In the genomic region with DNA sequence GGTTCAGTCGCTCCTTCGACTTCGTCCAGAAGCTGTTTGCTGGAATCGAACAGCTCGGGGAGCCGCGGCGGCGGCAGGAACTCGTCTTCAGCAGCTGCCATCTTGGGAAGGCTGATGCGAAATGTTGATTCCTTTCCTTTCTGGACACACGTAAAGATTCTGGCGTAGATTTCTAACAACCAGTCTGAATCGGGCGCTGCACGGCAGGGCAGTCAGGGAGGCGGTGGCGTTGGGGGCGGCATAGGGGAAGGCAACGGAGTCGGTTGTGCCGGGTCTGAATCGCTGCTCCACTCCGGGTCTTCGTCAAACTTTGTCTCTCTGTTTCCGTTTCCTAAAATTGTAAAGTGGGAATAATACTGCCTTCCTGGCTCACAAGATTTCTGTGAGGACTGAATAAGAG, we compare ENCODE assay signal across 19 cellular contexts. TPM values are rescaled to one million over a fixed set of nuclear protein-coding genes. Genes with fewer than 3 reads are reported as not detected.
DNase-seq lines count a peak whose midpoint lies in the region; ATAC-seq and TF ChIP-seq lines count a peak whose summit lies in the region.
"Had no signal": no experiment of that assay in that cellular context is flagged by ENCODE, and none has a peak within 500 bp of the region (broad histone marks: within the 10 kb centered on the region; RNA-seq: fewer than 3 reads in every experiment).

No MANE protein-coding gene starts in this region.

- peaks cover 13% of the 10 kb centered on the region for H3K4me1 ChIP-seq in GM23338 (ENCODE audit: insufficient read depth)

- no peak overlapping the region for H3K4me2 ChIP-seq in GM23338
- H3K4me2 ChIP-seq: BLaER1 treated with 17β-estradiol and CSF1 and Interleukin-3, amounts not matched to agents 10 nM and 100 nM had no signal

- H2AFZ ChIP-seq in GM23338: peak overlapping the region; percentile 83

- H3K27me3 Mint-ChIP-seq in GM23338 (ENCODE audit: insufficient read depth, low read depth, poor library complexity): peaks cover 11% of the 10 kb centered on the region
- H3K27me3 Mint-ChIP-seq in WTC11 (ENCODE audit: low read depth): peaks cover 14% of the 10 kb centered on the region
- peaks cover 9% of the 10 kb centered on the region for H3K27me3 Mint-ChIP-seq in nephron progenitor cell (ENCODE audit: low read depth, poor library complexity)
- H3K27me3 Mint-ChIP-seq in type B pancreatic cell: peaks cover 6% of the 10 kb centered on the region
- H3K27me3 Mint-ChIP-seq: B cell had no signal

- POLR2A ChIA-PET in WTC11 (lab: Charles Lee): interaction anchor here (0.6 to 5.6 kb wide), 3 partner anchors 31 to 345 kb away, joined by 3 to 54 read pairs (median 4); a partner anchor contains a TSS

- no peaks in the 10 kb centered on the region for H3K9me2 ChIP-seq in GM23338 (ENCODE audit: insufficient read depth)

- H3F3A ChIP-seq in GM23338 (replicated peaks; ENCODE audit: low read depth): 0 out of 2 replicates have a peak, but pooled peaks cover 6% of the 10 kb centered on the region

- no peak overlapping the region for H3K4me3 Mint-ChIP-seq in GM23338
- H3K4me3 Mint-ChIP-seq in WTC11: no peak overlapping the region
- H3K4me3 Mint-ChIP-seq in nephron progenitor cell: no peak overlapping the region
- no peak overlapping the region for H3K4me3 Mint-ChIP-seq in type B pancreatic cell
- H3K4me3 Mint-ChIP-seq: CD8-positive, alpha-beta T cell had no signal

- CTCF ChIA-PET in WTC11 (lab: Charles Lee): no interaction called here

- no peak overlapping the region for H3K27ac ChIP-seq in GM23338 (ENCODE audit: low read depth)
- H3K27ac ChIP-seq: BLaER1 treated with 17β-estradiol and CSF1 and Interleukin-3, amounts not matched to agents 10 nM and 100 nM had no signal

- H3K4me1 Mint-ChIP-seq in GM23338: peaks cover 11% of the 10 kb centered on the region
- peaks cover 16% of the 10 kb centered on the region for H3K4me1 Mint-ChIP-seq in WTC11
- peaks cover 16% of the 10 kb centered on the region for H3K4me1 Mint-ChIP-seq in nephron progenitor cell
- peaks cover 15% of the 10 kb centered on the region for H3K4me1 Mint-ChIP-seq in type B pancreatic cell (ENCODE audit: unreplicated experiment)

- no peak overlapping the region for H3K4me3 ChIP-seq in GM23338
- H3K4me3 ChIP-seq: BLaER1 treated with 17β-estradiol and CSF1 and Interleukin-3, amounts not matched to agents 10 nM and 100 nM; GM12878; K562 had no signal

- DNase-seq in GM23338 (ENCODE audit: low spot score) (no peak), WTC11 (ENCODE audit: low spot score) (no peak), nephron progenitor cell (no peak), type B pancreatic cell (ENCODE audit: extremely low spot score, unreplicated experiment) (no peak), SK-N-DZ (ENCODE audit: low spot score) (no peak)
- no peak for DNase-seq in activated naive CD4-positive, alpha-beta T cell treated with anti-CD3 and anti-CD28 coated beads, Interleukin-2, amount 50 U/mL, for 16 hours
- DNase-seq: CD8-positive, alpha-beta T cell; DMS 273 treated with DMSO at 0.1 percent for 48 hours; DND-41; EL; HCEC 1CT; IMR-90 had no signal

- H3K79me2 ChIP-seq in GM23338 (replicated peaks; ENCODE audit: insufficient read depth): no peaks in the 10 kb centered on the region

- H3K36me3 Mint-ChIP-seq in GM23338 (ENCODE audit: low read depth) (no peaks in the 10 kb centered on the region), WTC11 (no peaks in the 10 kb centered on the region), nephron progenitor cell (ENCODE audit: low read depth) (no peaks in the 10 kb centered on the region), type B pancreatic cell (no peaks in the 10 kb centered on the region)

- H3K27ac Mint-ChIP-seq in GM23338: no peak overlapping the region
- H3K27ac Mint-ChIP-seq in WTC11: no peak overlapping the region; the same call in 1 of the 2 replicates
- H3K27ac Mint-ChIP-seq in nephron progenitor cell: peak overlapping the region; percentile 78
- H3K27ac Mint-ChIP-seq in type B pancreatic cell: peak overlapping the region; percentile 74
- H3K27ac Mint-ChIP-seq: B cell; CD8-positive, alpha-beta T cell had no signal

- ATAC-seq in GM23338 (no peak), WTC11 (no peak), HG02642 (IDR thresholded peaks at IDR 0.05; ENCODE audit: poor library complexity, unreplicated experiment) (no peak)
- ATAC-seq: CD8-positive, alpha-beta T cell; GM12878; K562 had no signal

- H3K27me3 ChIP-seq in GM23338 (ENCODE audit: insufficient read depth): no peaks in the 10 kb centered on the region
- H3K27me3 ChIP-seq: BLaER1 treated with 17β-estradiol and CSF1 and Interleukin-3, amounts not matched to agents 10 nM and 100 nM had no signal

- no peaks in the 10 kb centered on the region for H4K20me1 ChIP-seq in GM23338 (replicated peaks; ENCODE audit: insufficient read depth)
- H4K20me1 ChIP-seq: BLaER1 treated with 17β-estradiol and CSF1 and Interleukin-3, amounts not matched to agents 10 nM and 100 nM had no signal

- no peaks in the 10 kb centered on the region for H3K36me3 ChIP-seq in GM23338 (ENCODE audit: insufficient read depth)
- H3K36me3 ChIP-seq: BLaER1 treated with 17β-estradiol and CSF1 and Interleukin-3, amounts not matched to agents 10 nM and 100 nM had no signal

- TF ChIP-seq CTCF in GM23338 (conservative IDR thresholded peaks at IDR 0.05; ENCODE audit: low read depth in 2 of 2) (no peak), WTC11 (IDR thresholded peaks at IDR 0.05) (no peak), nephron progenitor cell (IDR thresholded peaks at IDR 0.05) (no peak), type B pancreatic cell (conservative IDR thresholded peaks at IDR 0.05) (no peak)

- H3K9me3 Mint-ChIP-seq in GM23338 (peaks cover 14% of the 10 kb centered on the region), WTC11 (peaks cover 5% of the 10 kb centered on the region), nephron progenitor cell (peaks cover 4% of the 10 kb centered on the region), type B pancreatic cell (peaks cover 4% of the 10 kb centered on the region)

TF ChIP-seq in WTC11, 78 proteins besides CTCF, POLR2A, EP300 and RAD21:
- TF ChIP-seq MXD4 (CRISPR knock-in tag; IDR thresholded peaks at IDR 0.05; ENCODE audit: borderline replicate concordance): no peak
- TF ChIP-seq, protein P1, sequence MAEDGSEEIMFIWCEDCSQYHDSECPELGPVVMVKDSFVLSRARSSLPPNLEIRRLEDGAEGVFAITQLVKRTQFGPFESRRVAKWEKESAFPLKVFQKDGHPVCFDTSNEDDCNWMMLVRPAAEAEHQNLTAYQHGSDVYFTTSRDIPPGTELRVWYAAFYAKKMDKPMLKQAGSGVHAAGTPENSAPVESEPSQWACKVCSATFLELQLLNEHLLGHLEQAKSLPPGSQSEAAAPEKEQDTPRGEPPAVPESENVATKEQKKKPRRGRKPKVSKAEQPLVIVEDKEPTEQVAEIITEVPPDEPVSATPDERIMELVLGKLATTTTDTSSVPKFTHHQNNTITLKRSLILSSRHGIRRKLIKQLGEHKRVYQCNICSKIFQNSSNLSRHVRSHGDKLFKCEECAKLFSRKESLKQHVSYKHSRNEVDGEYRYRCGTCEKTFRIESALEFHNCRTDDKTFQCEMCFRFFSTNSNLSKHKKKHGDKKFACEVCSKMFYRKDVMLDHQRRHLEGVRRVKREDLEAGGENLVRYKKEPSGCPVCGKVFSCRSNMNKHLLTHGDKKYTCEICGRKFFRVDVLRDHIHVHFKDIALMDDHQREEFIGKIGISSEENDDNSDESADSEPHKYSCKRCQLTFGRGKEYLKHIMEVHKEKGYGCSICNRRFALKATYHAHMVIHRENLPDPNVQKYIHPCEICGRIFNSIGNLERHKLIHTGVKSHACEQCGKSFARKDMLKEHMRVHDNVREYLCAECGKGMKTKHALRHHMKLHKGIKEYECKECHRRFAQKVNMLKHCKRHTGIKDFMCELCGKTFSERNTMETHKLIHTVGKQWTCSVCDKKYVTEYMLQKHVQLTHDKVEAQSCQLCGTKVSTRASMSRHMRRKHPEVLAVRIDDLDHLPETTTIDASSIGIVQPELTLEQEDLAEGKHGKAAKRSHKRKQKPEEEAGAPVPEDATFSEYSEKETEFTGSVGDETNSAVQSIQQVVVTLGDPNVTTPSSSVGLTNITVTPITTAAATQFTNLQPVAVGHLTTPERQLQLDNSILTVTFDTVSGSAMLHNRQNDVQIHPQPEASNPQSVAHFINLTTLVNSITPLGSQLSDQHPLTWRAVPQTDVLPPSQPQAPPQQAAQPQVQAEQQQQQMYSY (CRISPR knock-in tag; IDR thresholded peaks at IDR 0.05): peak; percentile 73
TF ChIP-seq in WTC11: peak in this region for 1.

RNA-seq across cellular contexts. Expression of a gene that starts 30.3 kb away (rescaled TPM):
- 0.78 and 0.80 TPM in 2 replicates for total RNA-seq in GM23338 (2014; rRNA removed; shearing (Covaris generic))
- polyA plus RNA-seq in GM23338 (2016; fragmentation: Nextera tagmentation; extraction: Ambion mirVana): 2.5 and 2.6 TPM in 2 replicates
- total RNA-seq in WTC11 (2021) (0.76 to 1.4 TPM (median 1.3 TPM) in 3 replicates), type B pancreatic cell (ENCODE audit: low replicate concordance) (0.17 and 0.34 TPM in 2 replicates)
- polyA plus RNA-seq in SK-N-DZ (2014; cell fraction: cytosol; rRNA removed): 16.8 and 17.5 TPM in 2 replicates
- 21.6 and 30.1 TPM in 2 replicates for polyA plus RNA-seq in SK-N-DZ (2014; cell fraction: nucleus; rRNA removed)
- total RNA-seq: G401, H4, IMR-90 had no signal
- polyA plus RNA-seq: IMR-90 had no signal

RNA-seq across cellular contexts. Expression of a gene that starts 30.9 kb away (rescaled TPM):
- 9.3 and 19.6 TPM in 2 replicates for total RNA-seq in GM23338 (2014; rRNA removed; shearing (Covaris generic))
- polyA plus RNA-seq in GM23338 (2016; fragmentation: Nextera tagmentation; extraction: Ambion mirVana): 25.5 and 33.6 TPM in 2 replicates
- total RNA-seq in WTC11 (2021): 15.2 to 19.5 TPM (median 17.7 TPM) in 3 replicates
- total RNA-seq in type B pancreatic cell (ENCODE audit: low replicate concordance): 32.0 and 36.8 TPM in 2 replicates
- 233 and 300 TPM in 2 replicates for polyA plus RNA-seq in SK-N-DZ (2014; cell fraction: cytosol; rRNA removed)
- polyA plus RNA-seq in SK-N-DZ (2014; cell fraction: nucleus; rRNA removed): 114 and 162 TPM in 2 replicates

Comparison
In these comparisons a context has a peak if more than half of its experiments do, and no peak if none do; other contexts are left out.
1. H3K27ac Mint-ChIP-seq: peak in nephron progenitor cell (single experiment) and type B pancreatic cell (single experiment); none in GM23338 (single experiment) and WTC11 (single experiment).